In the genomic region with DNA sequence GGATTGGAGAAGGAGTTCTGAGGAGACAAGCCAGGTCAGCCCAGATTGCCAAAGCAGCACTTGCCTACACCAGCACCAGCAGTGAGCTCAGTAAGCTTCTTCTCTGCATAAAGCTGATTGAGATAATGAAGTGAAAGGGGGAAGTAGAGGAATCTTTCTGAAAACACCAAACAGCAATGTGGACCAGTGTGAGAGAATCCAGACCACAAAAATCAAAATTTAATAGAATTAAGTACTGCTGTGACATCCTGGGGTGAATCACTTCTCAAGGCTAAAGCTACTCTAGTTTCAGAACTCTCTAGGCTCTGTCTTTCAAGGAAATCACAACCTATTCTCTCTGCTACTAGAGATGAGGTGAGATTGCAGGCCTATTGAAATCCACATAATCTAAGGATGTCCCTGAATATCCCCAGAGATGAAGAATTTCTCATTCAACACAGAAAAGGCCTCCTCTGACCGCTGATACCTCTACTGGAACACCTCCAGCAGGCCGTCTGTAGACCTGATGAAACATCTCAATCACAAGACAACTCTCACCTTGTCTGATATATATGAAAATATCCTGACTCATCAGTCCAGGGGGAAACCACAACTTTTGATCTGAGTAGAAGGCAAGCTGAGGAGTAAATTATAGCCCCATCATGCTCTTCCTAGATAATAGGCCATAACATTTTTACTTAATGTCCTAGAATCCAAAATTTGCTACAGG, we compare ENCODE assay signal across 13 cellular contexts. TPM values are rescaled to one million over a fixed set of nuclear protein-coding genes. Genes with fewer than 3 reads are reported as not detected.
DNase-seq lines count a peak whose midpoint lies in the region; ATAC-seq, FAIRE-seq and TF ChIP-seq lines count a peak whose summit lies in the region.
"Had no signal": no experiment of that assay in that cellular context is flagged by ENCODE, and none has a peak within 500 bp of the region (broad histone marks: within the 10 kb centered on the region; RNA-seq: fewer than 3 reads in every experiment).

Gene FCRL4 (minus strand): TSS at position 127 of the 709 bp plus-strand sequence. CDS start 141 bp downstream, outside the sequence.

- H3K27ac ChIP-seq in spleen, result no peak within 1 kb of the TSS

- TF ChIP-seq CTCF in GM06990 (IDR thresholded peaks at IDR 0.05; ENCODE audit: insufficient read depth, low read length, poor library complexity, severe bottlenecking) (no peak), spleen (IDR thresholded peaks at IDR 0.05 in 8 of 11, conservative IDR thresholded peaks at IDR 0.05 in 3 of 11) (no peak)

- peak; percentile 39 for ATAC-seq in HG02885 (IDR thresholded peaks at IDR 0.05; ENCODE audit: poor library complexity, unreplicated experiment)

- DNase-seq in GM06990 (ENCODE audit: extremely low read depth, insufficient read length), result peak; percentile 59
- no peak for DNase-seq in GM19239 (ENCODE audit: insufficient read length, low spot score)
- peak; percentile 12 to 78 for DNase-seq in NOMO-1 (lab: John Stamatoyannopoulos, UW; ENCODE audit: unreplicated experiment in 2 of 2)
- no peak for DNase-seq in cortex of kidney (lab: John Stamatoyannopoulos, UW)
- DNase-seq in glomerular visceral epithelial cell (ENCODE audit: extremely low spot score), result no peak
- DNase-seq in activated CD4-positive, alpha-beta T cell treated with anti-CD3 and anti-CD28 coated beads, Interleukin-2, amount 50 U/mL, for 48 hours, result no peak
- no peak for DNase-seq in spleen
- DNase-seq: activated T-cell treated with anti-CD3 and anti-CD28 coated beads, Interleukin-2, amount 50 U/mL, for 48 hours; glutamatergic neuron; IMR-90; NCI-H446 treated with DMSO at 0.1 percent for 48 hours; stimulated activated naive CD4-positive, alpha-beta T cell treated with Interleukin-2 at 50 U/mL for 16 hours had no signal

- H3K4me3 ChIP-seq in GM06990 (replicated peaks; ENCODE audit: low read depth, low read length) (no peak within 1 kb of the TSS), spleen (no peak within 1 kb of the TSS)

- intact Hi-C loops in spleen (cut with DNase I; ENCODE audit: low total_unique reads), result no loop called here

- H3K9me3 ChIP-seq in spleen, result no peaks in the 10 kb centered on the region

- H3K27me3 ChIP-seq in GM06990 (replicated peaks; ENCODE audit: control insufficient read depth, insufficient read depth, low read length) (no peaks in the 10 kb centered on the region; the same call in 1 of the 2 replicates), spleen (replicated peaks in 1 of 7) (peaks cover 0 to 48% (median 0%) of the 10 kb centered on the region in 7 donors)

- H3K4me1 ChIP-seq in spleen, result peaks cover 0 to 40% (median 24%) of the 10 kb centered on the region in 6 donors

- H3K36me3 ChIP-seq in GM06990 (ENCODE audit: control insufficient read depth, insufficient read depth, low read length), result no peaks in the 10 kb centered on the region
- no peaks in the 10 kb centered on the region for H3K36me3 ChIP-seq in spleen

- peak; percentile 98 for FAIRE-seq in GM19239 (lab: Jason Lieb, UNC)

- no peak for TF ChIP-seq POLR2A in spleen (IDR thresholded peaks at IDR 0.05)

- WGBS in spleen, 5 donors, result 43 to 65% (median 64%) methylated on average over 2 of the region's 2 CpGs

RNA-seq across cellular contexts. Expression of gene FCRL4, which starts in this region (rescaled TPM):
- 1 to 10 TPM in 5 of 7 donors, under 1 TPM in 2; 0.26 to 3.8 (median 1.5) TPM for total RNA-seq in spleen
- polyA plus RNA-seq in spleen, result 1 to 10 TPM; 2.2 to 6.0 (median 4.7) TPM
- total RNA-seq: IMR-90 had no signal
- polyA plus RNA-seq: IMR-90 had no signal

Comparison
In these comparisons a context has a peak if more than half of its experiments do, and no peak if none do; other contexts are left out.
1. DNase-seq: peak in GM06990 (single experiment) and NOMO-1 (2 of 2); none in GM19239 (single experiment), cortex of kidney (single experiment), glomerular visceral epithelial cell (single experiment), activated CD4-positive, alpha-beta T cell treated with anti-CD3 and anti-CD28 coated beads, Interleukin-2, amount 50 U/mL, for 48 hours (0 of 2) and spleen (single experiment).